In genomic region chr4:10040049-10040892, GRCh38 we compare ENCODE assay signal across 23 cellular contexts.
"Had no signal": no experiment of that assay in that cellular context is flagged by ENCODE, and none has a peak within 500 bp of the region (broad histone marks: within the 10 kb centered on the region; RNA-seq: fewer than 3 reads in every experiment).

No MANE protein-coding gene starts in this region.

- H3K4me3 ChIP-seq: ascending aorta, cardiac muscle cell, esophagus squamous epithelium, ovary, prostate gland, right atrium auricular region, smooth muscle cell, tibial nerve had no signal

- H3K4me1 ChIP-seq: ascending aorta, esophagus squamous epithelium, prostate gland, right atrium auricular region had no signal

- FAIRE-seq: urothelium cell line had no signal

- H3K27ac ChIP-seq: ascending aorta, cardiac muscle cell, esophagus squamous epithelium, ovary, prostate gland, right atrium auricular region, tibial nerve had no signal

- ATAC-seq: activated CD8-positive, alpha-beta T cell treated with anti-CD3 and anti-CD28 coated beads for 36 hours; left cardiac atrium; T-helper 17 cell had no signal

- H3K27me3 ChIP-seq: ascending aorta, cardiac muscle cell, esophagus squamous epithelium, ovary, right atrium auricular region, tibial nerve had no signal

- H3K4me2 ChIP-seq: smooth muscle cell had no signal

- DNase-seq: activated B cell treated with CpG ODN at 0.5 μM for 24 hours; activated CD4-positive, alpha-beta T cell treated with anti-CD3 and anti-CD28 coated beads, Interleukin-2, amount 50 U/mL, for 1 hour; activated CD8-positive, alpha-beta T cell treated with anti-CD3 and anti-CD28 coated beads for 36 hours; activated gamma-delta T cell; activated naive CD4-positive, alpha-beta T cell treated with anti-CD3 and anti-CD28 coated beads, Interleukin-2, amount 10 ng/mL, durations not matched to agents 7 days and 5 days; activated naive CD8-positive, alpha-beta T cell treated with anti-CD3 and anti-CD28 coated beads, Interleukin-2, amount 10 ng/mL, durations not matched to agents 7 days and 5 days; activated T-cell treated with anti-CD3 and anti-CD28 coated beads, Interleukin-2, amount 50 U/mL, for 1 hour; esophagus squamous epithelium; foreskin melanocyte; left cardiac atrium; mammary epithelial cell; naive B cell; nephron progenitor cell; ovary; stimulated activated naive CD4-positive, alpha-beta T cell treated with Interleukin-2 at 50 U/mL for 16 hours; T-helper 17 cell had no signal

- H3K9me3 ChIP-seq: ovary, prostate gland had no signal

- H3K36me3 ChIP-seq: cardiac muscle cell, esophagus squamous epithelium, ovary, prostate gland, right atrium auricular region, tibial nerve had no signal
